8 cellular contexts compared by ENCODE assay signal in genomic region chr12:110468212-110469048, GRCh38. TPM values are rescaled to one million over a fixed set of nuclear protein-coding genes. Genes with fewer than 3 reads are reported as not detected.
A peak's percentile ranks its signal among the peaks of the same experiment; 100 is the strongest.
DNase-seq lines count a peak whose midpoint lies in the region; ATAC-seq and TF ChIP-seq lines count a peak whose summit lies in the region.

Gene FAM216A, plus strand, starts transcription at chr12:110468845. Its CDS starts 31 bp downstream, at chr12:110468876.
Gene GPN3, minus strand, starts transcription at chr12:110468257. Its CDS starts 54 bp downstream, at chr12:110468203.

- 0% methylated on average over 13 to 24 of the region's 79 CpGs for WGBS in esophagus squamous epithelium, 2 donors

- H3K36me3 ChIP-seq in Karpas-422 (ENCODE audit: insufficient read depth, low read length) = peaks cover 6% of the 10 kb centered on the region; the same call in 1 of the 2 replicates
- H3K36me3 ChIP-seq in esophagus squamous epithelium = peaks cover 0 to 19% (median 0%) of the 10 kb centered on the region in 3 donors

- DNase-seq in DMS79 treated with DMSO at 0.1 percent for 48 hours (lab: John Stamatoyannopoulos, UW) (peak; percentile 98), Karpas-422 (peak; percentile 99), RKO (ENCODE audit: low spot score) (peak; percentile 98), activated T-helper 1 cell treated with Interleukin-2 at 50 U/mL for 16 hours (ENCODE audit: low read depth) (peak; percentile 89), esophagus squamous epithelium (lab: John Stamatoyannopoulos, UW) (peak; percentile 71), myocyte (ENCODE audit: low read depth) (peak; percentile 99)
- peak; percentile 90 to 93 for DNase-seq in stimulated activated CD8-positive, alpha-beta memory T cell treated with anti-CD3 and anti-CD28 coated beads, Interleukin-7, amount 100 ng/mL, for 48 hours (ENCODE audit: extremely low read depth in 1 of 2, low read depth in 1 of 2)

- peak within 1 kb of the TSS; percentile 92 for H3K27ac ChIP-seq in Karpas-422 (ENCODE audit: low read length)
- H3K27ac ChIP-seq in esophagus squamous epithelium = peak within 1 kb of the TSS; percentile 90 to 97 (median 93)

- H3K79me2 ChIP-seq in Karpas-422 (ENCODE audit: low read length) = peaks cover 85% of the 10 kb centered on the region

- peak in 2 of 4 donors; percentile 52 to 74 for TF ChIP-seq POLR2A in esophagus squamous epithelium (IDR thresholded peaks at IDR 0.05)

- H3K4me3 ChIP-seq in Karpas-422 (ENCODE audit: low read length) = peak within 1 kb of the TSS; percentile 90
- H3K4me3 ChIP-seq in esophagus squamous epithelium = peak within 1 kb of the TSS; percentile 70 to 80 (median 76)

- H3K4me1 ChIP-seq in Karpas-422 (ENCODE audit: low read length) = peaks cover 42% of the 10 kb centered on the region
- peaks cover 14 to 36% (median 17%) of the 10 kb centered on the region in 3 donors for H3K4me1 ChIP-seq in esophagus squamous epithelium

- TF ChIP-seq CTCF in esophagus squamous epithelium (IDR thresholded peaks at IDR 0.05) = peak in 2 of 6 experiments; percentile 2 to 35

- H3K4me2 ChIP-seq in Karpas-422 (ENCODE audit: low read depth, low read length, poor library complexity, severe bottlenecking) = peak within 1 kb of the TSS; percentile 96

- ATAC-seq in GM21825 (IDR thresholded peaks at IDR 0.05; ENCODE audit: unreplicated experiment) = peak; percentile 72

- H2AFZ ChIP-seq in Karpas-422 (ENCODE audit: low read length) = peak within 1 kb of the TSS; percentile 32; the same call in 1 of the 2 replicates

- H3K27me3 ChIP-seq in Karpas-422 (ENCODE audit: low read length) (no peaks in the 10 kb centered on the region), esophagus squamous epithelium (no peaks in the 10 kb centered on the region)

- no peaks in the 10 kb centered on the region for H3K9me3 ChIP-seq in Karpas-422 (ENCODE audit: low read length)
- no peaks in the 10 kb centered on the region for H3K9me3 ChIP-seq in esophagus squamous epithelium

- H3K9me2 ChIP-seq in Karpas-422 (replicated peaks; ENCODE audit: insufficient read depth, low read length) = no peaks in the 10 kb centered on the region

- intact Hi-C loops in esophagus squamous epithelium (cut with DNase I) = no loop called here

- peak within 1 kb of the TSS; percentile 98 for H3K9ac ChIP-seq in Karpas-422 (ENCODE audit: low read length)

- H4K20me1 ChIP-seq in Karpas-422 (ENCODE audit: insufficient read depth, low read depth, low read length) = 0 out of 2 replicates have a peak, but pooled peaks cover 5% of the 10 kb centered on the region

RNA-seq across cellular contexts. Expression of gene FAM216A, which starts in this region (rescaled TPM):
- total RNA-seq in Karpas-422 (2014; rRNA removed; shearing (Covaris generic); ENCODE audit: low replicate concordance) = 59.9 and 62.7 TPM in 2 replicates
- 1 to 10 TPM in 3 of 4 donors, not detected in 1; 1.9 to 7.1 (median 3.4) TPM for total RNA-seq in esophagus squamous epithelium
- total RNA-seq in myocyte = 32.7 and 40.7 TPM in 2 replicates
- 13.3 TPM for polyA plus RNA-seq in myocyte (2012)

RNA-seq across cellular contexts. Expression of gene GPN3, which starts in this region (rescaled TPM):
- total RNA-seq in Karpas-422 (2014; rRNA removed; shearing (Covaris generic); ENCODE audit: low replicate concordance) = 28.0 and 32.8 TPM in 2 replicates
- 10 to 100 TPM in 3 of 4 donors, 1 to 10 TPM in 1; 5.5 to 27.1 (median 12.9) TPM for total RNA-seq in esophagus squamous epithelium
- total RNA-seq in myocyte = 22.2 and 24.9 TPM in 2 replicates
- polyA plus RNA-seq in myocyte (2012) = 11.0 TPM

Comparison
In these comparisons a context has a peak if more than half of its experiments do, and no peak if none do; other contexts are left out.
1. Peak in every context shown above with its lines: DNase-seq, ATAC-seq, H3K4me3 ChIP-seq and H3K27ac ChIP-seq.